ENCODE assay signal across 20 cellular contexts in genomic region chr3:105904251-105904650, GRCh38.
"Had no signal": no experiment of that assay in that cellular context is flagged by ENCODE, and none has a peak within 500 bp of the region (broad histone marks: within the 10 kb centered on the region; RNA-seq: fewer than 3 reads in every experiment).

No MANE protein-coding gene starts in this region.

- H3K27ac ChIP-seq: breast epithelium had no signal

- H3K27me3 ChIP-seq: breast epithelium had no signal

- H3K9me3 ChIP-seq: breast epithelium had no signal

- ATAC-seq: activated CD8-positive, alpha-beta T cell treated with anti-CD3 and anti-CD28 coated beads, Interleukin-2, amount 10 ng/mL, durations not matched to agents 7 days and 5 days; PC-3; WTC11 had no signal

- DNase-seq: activated CD4-positive, alpha-beta T cell treated with anti-CD3 and anti-CD28 coated beads for 48 hours; activated CD4-positive, alpha-beta T cell treated with anti-CD3 and anti-CD28 coated beads, Interleukin-2, amount 50 U/mL, for 4 hours; activated CD4-positive, CD25-positive, alpha-beta regulatory T cell treated with anti-CD3 and anti-CD28 coated beads, Interleukin-2, amount 50 U/mL, for 72 hours; activated CD8-positive, alpha-beta T cell treated with anti-CD3 and anti-CD28 coated beads, Interleukin-2, amount 10 ng/mL, durations not matched to agents 7 days and 5 days; activated effector memory CD4-positive, alpha-beta T cell treated with anti-CD3 and anti-CD28 coated beads, Interleukin-2, amount 50 U/mL, for 16 hours; activated naive CD4-positive, alpha-beta T cell treated with Interleukin-2 at 50 U/mL for 16 hours; activated T-cell treated with anti-CD3 and anti-CD28 coated beads, Interleukin-2, amount 50 U/mL, for 24 hours; amygdala; caudate nucleus; MM.1S; NCI-H1105; NCI-H1436; NCI-H1694 treated with DMSO at 0.1 percent for 48 hours; NCI-H2029 treated with DMSO at 0.1 percent for 48 hours; NCI-H446; SHP77; T-helper 9 cell had no signal

- H3K4me1 ChIP-seq: breast epithelium had no signal

- H3K36me3 ChIP-seq: breast epithelium had no signal

- H3K4me3 ChIP-seq: breast epithelium had no signal
